Comparison of ENCODE assay signal across 1 cellular context in the genomic region with DNA sequence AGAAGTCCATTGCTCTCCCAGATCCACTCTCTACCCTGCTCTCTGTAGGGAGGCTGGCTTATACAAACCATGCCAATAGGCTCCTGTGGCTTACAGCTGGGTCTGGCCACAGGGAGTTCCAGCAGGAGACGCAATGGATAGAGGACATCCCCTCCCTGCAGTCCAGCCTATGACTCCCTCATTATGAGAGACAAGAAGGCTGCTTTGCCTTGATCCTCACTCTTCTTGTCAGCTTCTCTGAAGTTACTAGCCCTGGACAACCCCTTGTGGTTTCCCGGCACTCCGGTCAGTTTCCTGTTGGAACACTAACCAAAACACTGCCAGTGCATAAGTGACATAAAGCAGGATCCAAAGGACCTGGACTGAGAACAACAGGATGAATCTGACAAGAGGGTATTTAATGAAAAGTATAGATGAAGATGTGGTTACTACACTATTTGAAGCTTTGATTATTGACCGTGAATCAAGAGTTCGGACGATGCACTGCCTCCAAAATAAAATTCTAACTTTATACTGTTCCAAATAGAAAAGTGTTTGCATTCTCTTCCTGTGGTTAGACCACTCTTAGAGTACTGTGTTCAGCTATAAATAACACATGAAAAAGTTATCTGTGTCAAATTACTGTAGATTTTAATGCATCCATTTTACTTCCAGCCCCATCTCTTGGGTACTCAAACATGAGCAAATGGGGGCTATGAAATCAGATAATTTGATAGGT.
TF ChIP-seq lines count a peak whose summit lies in the region.

No MANE protein-coding gene starts in this region.

TF ChIP-seq in endothelial cell of umbilical vein, 7 proteins besides CTCF, POLR2A, EP300 and RAD21:
- no peak for TF ChIP-seq GATA2 (IDR thresholded peaks at IDR 0.05; ENCODE audit: insufficient read depth, insufficient read length, low read depth, low read length)
- no peak for TF ChIP-seq MAX (IDR thresholded peaks at IDR 0.05; ENCODE audit: insufficient read depth, insufficient read length)
- TF ChIP-seq MYC (IDR thresholded peaks at IDR 0.05; ENCODE audit: low read depth, low read length) = no peak
- no peak for TF ChIP-seq POLR2AphosphoS5 (IDR thresholded peaks at IDR 0.05; ENCODE audit: insufficient read depth, low read depth, low read length)
- TF ChIP-seq FOS (IDR thresholded peaks at IDR 0.05; ENCODE audit: borderline replicate concordance, insufficient read depth, low read length) = no peak
- no peak for TF ChIP-seq JUN (IDR thresholded peaks at IDR 0.05; ENCODE audit: borderline replicate concordance, insufficient read depth, insufficient read length, low read depth)
- no peak for TF ChIP-seq EZH2 (IDR thresholded peaks at IDR 0.05; ENCODE audit: borderline replicate concordance, low read depth, low read length, severe bottlenecking)
